In genomic region chr4:71261633-71262121, GRCh38 we compare ENCODE assay signal across 16 cellular contexts.
DNase-seq lines count a peak whose midpoint lies in the region; ATAC-seq and TF ChIP-seq lines count a peak whose summit lies in the region.
"Had no signal": no experiment of that assay in that cellular context is flagged by ENCODE, and none has a peak within 500 bp of the region (broad histone marks: within the 10 kb centered on the region; RNA-seq: fewer than 3 reads in every experiment).

No MANE protein-coding gene starts in this region.

- H3K9me3 ChIP-seq in thyroid gland: no peaks in the 10 kb centered on the region

- intact Hi-C loops in Right ventricle myocardium superior (cut with DNase I) (no loop called here), thyroid gland (cut with DNase I) (no loop called here)

- peak overlapping the region; percentile 34 to 61 (median 35) for H3K27ac ChIP-seq in thyroid gland
- H3K27ac ChIP-seq: SK-N-MC, WERI-Rb-1 had no signal

- no peaks in the 10 kb centered on the region for H3K9me3 Mint-ChIP-seq in activated naive CD4-positive, alpha-beta T cell treated with anti-CD3 and anti-CD28 coated beads, Interleukin-2, amount 50 U/mL, for 72 hours
- H3K9me3 Mint-ChIP-seq: neural crest cell had no signal

- no peaks in the 10 kb centered on the region for H3K27me3 ChIP-seq in thyroid gland

- H3K4me3 ChIP-seq in thyroid gland (replicated peaks in 1 of 3): no peak overlapping the region
- H3K4me3 ChIP-seq: SK-N-MC had no signal

- H3K36me3 Mint-ChIP-seq in activated naive CD4-positive, alpha-beta T cell treated with anti-CD3 and anti-CD28 coated beads, Interleukin-2, amount 50 U/mL, for 72 hours: no peaks in the 10 kb centered on the region

- no peaks in the 10 kb centered on the region for H3K36me3 ChIP-seq in thyroid gland
- H3K36me3 ChIP-seq: WERI-Rb-1 had no signal

- peaks cover 18% of the 10 kb centered on the region in 2 donors for H3K4me1 ChIP-seq in thyroid gland

- 54 to 58% methylated on average over 3 of the region's 3 CpGs for WGBS in thyroid gland, 2 donors

- ATAC-seq in activated naive CD4-positive, alpha-beta T cell treated with anti-CD3 and anti-CD28 coated beads, Interleukin-2, amount 50 U/mL, for 72 hours: peak; percentile 22 to 58
- ATAC-seq in Right ventricle myocardium superior (ENCODE audit: poor library complexity) (peak; percentile 63), HG02970 (IDR thresholded peaks at IDR 0.05; ENCODE audit: low FRiP score, unreplicated experiment) (no peak), GM21619 (IDR thresholded peaks at IDR 0.05; ENCODE audit: unreplicated experiment) (no peak)
- ATAC-seq: HCT116 had no signal

- TF ChIP-seq CTCF in thyroid gland (IDR thresholded peaks at IDR 0.05): no peak

- TF ChIP-seq POLR2A in thyroid gland (IDR thresholded peaks at IDR 0.05): no peak

- DNase-seq in activated naive CD4-positive, alpha-beta T cell treated with anti-CD3 and anti-CD28 coated beads, Interleukin-2, amount 50 U/mL, for 72 hours (ENCODE audit: low spot score in 2 of 2): no peak
- DNase-seq in activated naive CD4-positive, alpha-beta T cell treated with anti-CD3 and anti-CD28 coated beads, Interleukin-2, amount 50 U/mL, for 16 hours: no peak
- DNase-seq in LHCN-M2 (ENCODE audit: low read depth): peak; percentile 21
- no peak for DNase-seq in Right ventricle myocardium superior
- DNase-seq in thyroid gland: no peak
- DNase-seq in NCI-H187 treated with DMSO at 0.1 percent for 48 hours (lab: John Stamatoyannopoulos, UW): no peak
- DNase-seq: activated T-cell treated with anti-CD3 and anti-CD28 coated beads, Interleukin-2, amount 50 U/mL, for 48 hours; DMS 273 treated with DMSO at 0.1 percent for 48 hours; NCI-H2029 treated with DMSO at 0.1 percent for 48 hours; NCI-H774; WERI-Rb-1 had no signal

- H3K27ac Mint-ChIP-seq in activated naive CD4-positive, alpha-beta T cell treated with anti-CD3 and anti-CD28 coated beads, Interleukin-2, amount 50 U/mL, for 72 hours: no peak overlapping the region

Comparison
In these comparisons a context has a peak if more than half of its experiments do, and no peak if none do; other contexts are left out.
1. ATAC-seq: peak in activated naive CD4-positive, alpha-beta T cell treated with anti-CD3 and anti-CD28 coated beads, Interleukin-2, amount 50 U/mL, for 72 hours (2 of 2) and Right ventricle myocardium superior (single experiment); none in HG02970 (single experiment) and GM21619 (single experiment).